In the genomic region with DNA sequence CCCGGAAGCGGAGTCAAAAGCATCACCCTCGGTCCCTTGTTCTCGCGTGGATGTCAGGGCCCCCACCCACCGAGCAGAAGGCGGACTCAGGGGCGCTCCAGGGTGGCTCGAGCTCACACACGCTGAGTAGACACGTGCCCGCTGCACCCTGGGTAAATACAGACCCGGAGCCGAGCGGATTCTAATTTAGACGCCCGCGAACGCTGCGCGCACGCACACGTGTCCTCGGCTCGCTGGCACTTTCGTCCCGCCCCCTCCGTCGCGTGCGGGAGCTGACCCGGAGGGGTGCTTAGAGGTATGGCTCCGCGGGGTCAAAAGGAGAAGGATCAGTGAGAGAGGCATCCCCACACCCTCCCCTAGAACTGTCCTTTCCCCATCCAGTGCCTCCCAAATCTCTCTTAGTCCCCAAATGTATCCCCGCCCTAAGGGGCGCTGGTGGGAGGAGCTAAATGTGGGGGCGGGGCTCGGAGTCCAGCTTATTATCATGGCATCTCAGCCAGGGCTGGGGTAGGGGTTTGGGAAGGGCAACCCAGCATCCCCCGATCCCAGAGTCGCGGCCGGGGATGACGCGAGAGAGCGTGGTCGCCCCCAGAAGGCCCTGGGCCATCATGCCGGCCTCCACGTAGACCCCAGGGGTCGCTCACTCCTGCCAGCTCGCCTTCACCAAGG, we compare ENCODE assay signal across 6 cellular contexts. TPM values are rescaled to one million over a fixed set of nuclear protein-coding genes. Genes with fewer than 3 reads are reported as not detected.
A peak's percentile ranks its signal among the peaks of the same experiment; 100 is the strongest.
DNase-seq lines count a peak whose midpoint lies in the region; TF ChIP-seq lines count a peak whose summit lies in the region.

No MANE protein-coding gene starts in this region.

- H3K9ac ChIP-seq in SU-DHL-6 (ENCODE audit: low read length), result peak overlapping the region; percentile 62
- no peak overlapping the region for H3K9ac ChIP-seq in trophoblast cell (ENCODE audit: low read length)

- no peak overlapping the region for H3K4ac ChIP-seq in trophoblast cell (ENCODE audit: low read depth, low read length)

- DNase-seq in NCI-H2081 (lab: John Stamatoyannopoulos, UW) (peak; percentile 60 to 69), NCI-H2081 treated with DMSO at 0.1 percent for 48 hours (lab: John Stamatoyannopoulos, UW) (no peak), trophoblast cell (peak in 1 of 2 donors; percentile 60), cortex of kidney (lab: John Stamatoyannopoulos, UW) (no peak)

- TF ChIP-seq CTCF in SU-DHL-6 (IDR thresholded peaks at IDR 0.05; ENCODE audit: insufficient read depth, low read length, poor library complexity, severe bottlenecking), result no peak

- H4K91ac ChIP-seq in trophoblast cell (ENCODE audit: low read depth, low read length), result no peak overlapping the region

- H3K9me3 ChIP-seq in SU-DHL-6 (ENCODE audit: insufficient read depth, low read length), result no peaks in the 10 kb centered on the region
- peaks cover 40% of the 10 kb centered on the region for H3K9me3 ChIP-seq in trophoblast cell (ENCODE audit: insufficient read depth, low read depth, low read length)

- no peak overlapping the region for H4K12ac ChIP-seq in trophoblast cell (ENCODE audit: low read depth, low read length)

- H3K79me2 ChIP-seq in SU-DHL-6 (ENCODE audit: insufficient read depth, low read length) (no peaks in the 10 kb centered on the region), trophoblast cell (ENCODE audit: control insufficient read depth, insufficient read depth, low read length, poor library complexity) (no peaks in the 10 kb centered on the region)

- H3K27ac ChIP-seq in SU-DHL-6 (ENCODE audit: low read depth, low read length) (peak overlapping the region; percentile 66), cingulate gyrus (ENCODE audit: low read depth, low read length) (peak overlapping the region; percentile 19), trophoblast cell (ENCODE audit: low read depth, low read length) (no peak overlapping the region)

- H3K27me3 ChIP-seq in SU-DHL-6 (ENCODE audit: low read length) (no peaks in the 10 kb centered on the region), trophoblast cell (ENCODE audit: insufficient read depth, low read length) (peaks cover 75% of the 10 kb centered on the region)

- no peaks in the 10 kb centered on the region for H3K36me3 ChIP-seq in SU-DHL-6 (ENCODE audit: low read length)
- peaks cover 0 to 2% of the 10 kb centered on the region in 2 experiments for H3K36me3 ChIP-seq in trophoblast cell (ENCODE audit: control insufficient read depth in 1 of 2, insufficient read depth in 2 of 2, low read length in 2 of 2)

- no CpG with 5 or more reads among the region's 50 CpGs for WGBS in trophoblast cell (ENCODE audit: extremely low coverage, insufficient coverage, insufficient read length)

- no peak overlapping the region for H4K8ac ChIP-seq in trophoblast cell (ENCODE audit: low read depth, low read length)

- no peak overlapping the region for H3K23ac ChIP-seq in trophoblast cell (ENCODE audit: low read length)

- H3K4me3 ChIP-seq in SU-DHL-6 (ENCODE audit: insufficient read depth, low read length, poor library complexity, severe bottlenecking), result peak overlapping the region; percentile 58
- no peak overlapping the region for H3K4me3 ChIP-seq in trophoblast cell (ENCODE audit: low read depth, low read length)

- peaks cover 18% of the 10 kb centered on the region for H3F3A ChIP-seq in SU-DHL-6 (ENCODE audit: insufficient read depth)

- no peak overlapping the region for H2BK5ac ChIP-seq in trophoblast cell (ENCODE audit: low read depth, low read length, poor library complexity)

- no peak overlapping the region for H2AK5ac ChIP-seq in trophoblast cell (ENCODE audit: low read length)

- no peaks in the 10 kb centered on the region for H3K79me1 ChIP-seq in trophoblast cell (ENCODE audit: low read length)

- peaks cover 17 to 24% of the 10 kb centered on the region in 2 experiments for H3K4me1 ChIP-seq in trophoblast cell (ENCODE audit: control insufficient read depth in 1 of 2, insufficient read depth in 2 of 2, low read length in 2 of 2)

- peak overlapping the region; percentile 80 for H3K4me2 ChIP-seq in SU-DHL-6 (ENCODE audit: low read depth, low read length, poor library complexity, severe bottlenecking)
- peak overlapping the region; percentile 46 for H3K4me2 ChIP-seq in trophoblast cell (ENCODE audit: low read length)

- H2BK120ac ChIP-seq in trophoblast cell (ENCODE audit: insufficient read depth, low read length, poor library complexity), result no peak overlapping the region

- no peaks in the 10 kb centered on the region for H4K20me1 ChIP-seq in SU-DHL-6 (ENCODE audit: low read depth, low read length)

- H3K18ac ChIP-seq in trophoblast cell (ENCODE audit: low read length), result no peak overlapping the region

- H2BK12ac ChIP-seq in trophoblast cell (ENCODE audit: low read length), result no peak overlapping the region

- no peak overlapping the region for H3K14ac ChIP-seq in trophoblast cell (ENCODE audit: low read length)

- H3K9me2 ChIP-seq in SU-DHL-6 (replicated peaks; ENCODE audit: insufficient read depth, low read length), result no peaks in the 10 kb centered on the region

- H2AFZ ChIP-seq in SU-DHL-6 (ENCODE audit: low read depth, low read length, severe bottlenecking) (peak overlapping the region; percentile 90), trophoblast cell (ENCODE audit: insufficient read depth, low read length, poor library complexity) (peak overlapping the region; percentile 27)

RNA-seq across cellular contexts. Expression of a gene that starts 0.5 kb away (rescaled TPM):
- polyA plus RNA-seq in trophoblast cell (2013), result 0.15 and 0.17 TPM in 2 replicates

RNA-seq across cellular contexts. Expression of a gene that starts 2.5 kb away (rescaled TPM):
- 0.03 and 0.07 TPM in 2 replicates for polyA plus RNA-seq in trophoblast cell (2013)

RNA-seq across cellular contexts. Expression of a gene that starts 18.4 kb away (rescaled TPM):
- 1.5 and 1.7 TPM in 2 replicates for polyA plus RNA-seq in trophoblast cell (2013)

RNA-seq across cellular contexts. Expression of a gene that starts 20.3 kb away (rescaled TPM):
- polyA plus RNA-seq in trophoblast cell (2013), result 1.8 and 1.9 TPM in 2 replicates

RNA-seq across cellular contexts. Expression of a gene that starts 26.5 kb away (rescaled TPM):
- polyA plus RNA-seq in trophoblast cell (2013), result 11.9 and 12.2 TPM in 2 replicates

Comparison
In these comparisons a context has a peak if more than half of its experiments do, and no peak if none do; other contexts are left out.
1. DNase-seq: peak in NCI-H2081 (2 of 2); none in NCI-H2081 treated with DMSO at 0.1 percent for 48 hours (single experiment) and cortex of kidney (single experiment).